In genomic region chr17:55660171-55660886, GRCh38 we compare ENCODE assay signal across 11 cellular contexts.
DNase-seq lines count a peak whose midpoint lies in the region; ATAC-seq, FAIRE-seq and TF ChIP-seq lines count a peak whose summit lies in the region.
"Had no signal": no experiment of that assay in that cellular context is flagged by ENCODE, and none has a peak within 500 bp of the region (broad histone marks: within the 10 kb centered on the region; RNA-seq: fewer than 3 reads in every experiment).

No MANE protein-coding gene starts in this region.

- H3K9me3 ChIP-seq in cardiac muscle cell (ENCODE audit: low read depth) (no peaks in the 10 kb centered on the region), muscle layer of duodenum (ENCODE audit: control insufficient read depth in 1 of 2, low read length in 2 of 2) (no peaks in the 10 kb centered on the region)

- H3K4me3 ChIP-seq in cardiac muscle cell (no peak overlapping the region), dorsolateral prefrontal cortex (no peak overlapping the region), muscle layer of duodenum (ENCODE audit: low read depth in 1 of 2, low read length in 2 of 2) (no peak overlapping the region)

- intact Hi-C loops in cardiac septum (cut with DNase I) = no loop called here
- intact Hi-C loops in dorsolateral prefrontal cortex (cut with DNase I) = no loop called here

- no peak for ATAC-seq in HG03108 (IDR thresholded peaks at IDR 0.05; ENCODE audit: unreplicated experiment)
- ATAC-seq: stimulated activated effector memory CD8-positive, alpha-beta T cell treated with anti-CD3 and anti-CD28 coated beads, Interleukin-12 subunit alpha, Interleukin-12 subunit beta, amount 100 ng/mL, for 72 hours had no signal

- H3K4me1 ChIP-seq in cardiac muscle cell (ENCODE audit: low read depth) (peaks cover 18% of the 10 kb centered on the region), muscle layer of duodenum (ENCODE audit: control insufficient read depth in 1 of 2, insufficient read depth in 2 of 2, low read length in 2 of 2) (peaks cover 0 to 8% of the 10 kb centered on the region in 2 donors)

- TF ChIP-seq CTCF in cardiac muscle cell (IDR thresholded peaks at IDR 0.05; ENCODE audit: low read depth, low read length) (no peak), dorsolateral prefrontal cortex (IDR thresholded peaks at IDR 0.05 in 54 of 56, conservative IDR thresholded peaks at IDR 0.05 in 2 of 56; ENCODE audit: low read depth in 1 of 56, partially characterized antibody in 56 of 56) (no peak)

- DNase-seq in cardiac muscle cell (ENCODE audit: low read depth in 1 of 2, low spot score in 1 of 2) = peak in 1 of 2 donors; percentile 35
- no peak for DNase-seq in cardiac septum (ENCODE audit: low spot score)
- no peak for DNase-seq in dorsolateral prefrontal cortex
- DNase-seq in NCI-H446 treated with DMSO at 0.1 percent for 48 hours (lab: John Stamatoyannopoulos, UW) = no peak
- no peak for DNase-seq in GM12892 (ENCODE audit: insufficient read length)
- no peak for DNase-seq in SIG-M5 (lab: John Stamatoyannopoulos, UW)
- DNase-seq: activated naive CD4-positive, alpha-beta T cell treated with anti-CD3 and anti-CD28 coated beads, Interleukin-2, amount 50 U/mL, for 16 hours; NCI-H187 had no signal

- H3K36me3 ChIP-seq in cardiac muscle cell (no peaks in the 10 kb centered on the region), muscle layer of duodenum (ENCODE audit: control insufficient read depth in 1 of 2, insufficient read depth in 2 of 2, low read length in 2 of 2) (no peaks in the 10 kb centered on the region)

- FAIRE-seq in GM12892 (lab: Jason Lieb, UNC) = no peak

- TF ChIP-seq POLR2A in GM12892 (IDR thresholded peaks at IDR 0.05; ENCODE audit: low read depth, low read length) = no peak

- H3K27me3 ChIP-seq in cardiac muscle cell (no peaks in the 10 kb centered on the region), dorsolateral prefrontal cortex (peaks cover 0 to 8% (median 0%) of the 10 kb centered on the region in 45 donors), muscle layer of duodenum (ENCODE audit: low read depth, low read length) (no peaks in the 10 kb centered on the region)

- peak overlapping the region; percentile 2 for H3K27ac ChIP-seq in cardiac muscle cell
- H3K27ac ChIP-seq in dorsolateral prefrontal cortex = peak overlapping the region in 32 of 59 donors; percentile 0 to 76 (median 48)
- peak overlapping the region; percentile 11 for H3K27ac ChIP-seq in muscle layer of duodenum (ENCODE audit: low read length)
